In the genomic region with DNA sequence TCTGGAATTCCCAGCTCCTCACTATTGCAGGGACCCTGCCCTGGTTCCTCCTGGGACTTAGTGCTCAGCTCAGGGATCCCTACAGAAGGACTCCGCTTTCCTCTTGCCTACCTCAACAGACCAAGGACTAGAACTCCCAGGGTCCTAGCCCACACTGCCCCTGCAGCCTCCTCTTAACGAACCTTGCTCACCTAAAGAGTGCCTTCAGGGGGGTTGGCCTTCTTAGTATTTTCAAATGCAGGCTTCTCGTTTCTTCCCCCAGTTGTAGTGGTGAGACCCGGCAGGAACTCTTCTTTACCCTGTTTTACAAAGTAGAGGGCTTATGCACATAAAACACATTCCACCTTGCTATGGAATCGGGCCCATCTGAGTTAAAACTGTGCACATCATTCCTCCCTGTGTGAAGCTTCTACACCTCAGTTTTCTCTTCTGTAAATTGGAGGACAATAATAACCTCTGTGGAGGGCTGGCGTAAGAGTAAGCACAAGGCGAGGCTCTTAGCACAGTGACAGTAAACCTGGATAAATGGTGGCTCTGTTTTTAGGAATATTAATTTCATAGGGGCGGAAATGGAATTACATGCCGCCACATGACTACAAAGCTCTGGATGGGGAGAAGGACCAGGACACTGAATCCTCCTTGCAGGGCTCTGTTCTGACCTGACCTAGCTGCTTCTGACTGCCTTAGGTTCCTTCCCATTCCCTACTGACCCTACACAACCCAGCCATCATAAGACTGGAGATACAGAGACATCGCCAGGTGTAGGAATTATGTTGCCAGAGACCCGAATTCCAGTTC, we compare ENCODE assay signal across 26 cellular contexts. TPM values are rescaled to one million over a fixed set of nuclear protein-coding genes. Genes with fewer than 3 reads are reported as not detected.
"Had no signal": no experiment of that assay in that cellular context is flagged by ENCODE, and none has a peak within 500 bp of the region (broad histone marks: within the 10 kb centered on the region; RNA-seq: fewer than 3 reads in every experiment).

No MANE protein-coding gene starts in this region.

- H3K27ac Mint-ChIP-seq: activated B cell treated with CpG ODN at 0.5 μM for 24 hours; activated naive CD8-positive, alpha-beta T cell; dendritic cell treated with granulocyte-macrophage colony-stimulating factor and Interleukin-4, amounts not matched to agents 40 ng/mL and 50 ng/mL, for 4 days; naive thymus-derived CD4-positive, alpha-beta T cell had no signal

- H3K36me3 ChIP-seq: esophagus muscularis mucosa, heart right ventricle, ovary, upper lobe of left lung, vagina had no signal

- DNase-seq: activated B cell treated with CpG ODN at 0.5 μM for 24 hours; activated CD8-positive, alpha-beta memory T cell treated with anti-CD3 and anti-CD28 coated beads for 24 hours; activated effector memory CD4-positive, alpha-beta T cell treated with Interleukin-2 at 50 U/mL for 16 hours; activated naive CD4-positive, alpha-beta T cell treated with Interleukin-2 at 50 U/mL for 16 hours; anterior cingulate cortex; foreskin keratinocyte; heart right ventricle; left cardiac atrium; left ventricle myocardium superior; naive thymus-derived CD4-positive, alpha-beta T cell; ovary; stimulated activated naive CD8-positive, alpha-beta T cell treated with anti-CD3 and anti-CD28 coated beads, Interleukin-15, Interleukin-2, amounts not matched to agents 100 U/mL and 50 U/mL, for 24 hours; T-helper 2 cell; testis had no signal

- H3K4me1 ChIP-seq: foreskin keratinocyte had no signal

- H3K9me3 ChIP-seq: esophagus muscularis mucosa, heart right ventricle, ovary, testis, upper lobe of left lung, vagina had no signal

- ATAC-seq: foreskin keratinocyte; heart right ventricle; left cardiac atrium; left ventricle myocardium superior; naive thymus-derived CD4-positive, alpha-beta T cell; stimulated activated naive CD8-positive, alpha-beta T cell treated with anti-CD3 and anti-CD28 coated beads, Interleukin-15, Interleukin-2, amounts not matched to agents 100 U/mL and 50 U/mL, for 24 hours had no signal

- H3K27me3 ChIP-seq: testis had no signal

- H3K4me3 ChIP-seq: esophagus muscularis mucosa, heart right ventricle, ovary, testis, upper lobe of left lung, vagina had no signal

- H3K9me3 Mint-ChIP-seq: activated B cell treated with CpG ODN at 0.5 μM for 24 hours; central memory CD8-positive, alpha-beta T cell; dendritic cell treated with granulocyte-macrophage colony-stimulating factor and Interleukin-4, amounts not matched to agents 40 ng/mL and 50 ng/mL, for 4 days had no signal

- H3K36me3 Mint-ChIP-seq: activated naive CD8-positive, alpha-beta T cell had no signal

- H3K27ac ChIP-seq: esophagus muscularis mucosa, foreskin keratinocyte, heart right ventricle, ovary, testis, upper lobe of left lung, vagina had no signal

- H3K4me3 Mint-ChIP-seq: activated B cell treated with CpG ODN at 0.5 μM for 24 hours; central memory CD8-positive, alpha-beta T cell; dendritic cell treated with granulocyte-macrophage colony-stimulating factor and Interleukin-4, amounts not matched to agents 40 ng/mL and 50 ng/mL, for 4 days had no signal

RNA-seq across cellular contexts. Expression of gene HAND1, which starts 3.8 kb away (rescaled TPM):
- total RNA-seq: activated B cell treated with CpG ODN at 0.5 μM for 24 hours; bronchial epithelial cell; esophagus muscularis mucosa; foreskin keratinocyte; lung microvascular endothelial cell; mesenteric fat pad; naive thymus-derived CD4-positive, alpha-beta T cell; ovary; testis; vagina had no signal
- polyA plus RNA-seq: adipose tissue; keratinocyte; naive thymus-derived CD4-positive, alpha-beta T cell; neural cell; ovary had no signal
